1 cellular context compared by ENCODE assay signal in the genomic region with DNA sequence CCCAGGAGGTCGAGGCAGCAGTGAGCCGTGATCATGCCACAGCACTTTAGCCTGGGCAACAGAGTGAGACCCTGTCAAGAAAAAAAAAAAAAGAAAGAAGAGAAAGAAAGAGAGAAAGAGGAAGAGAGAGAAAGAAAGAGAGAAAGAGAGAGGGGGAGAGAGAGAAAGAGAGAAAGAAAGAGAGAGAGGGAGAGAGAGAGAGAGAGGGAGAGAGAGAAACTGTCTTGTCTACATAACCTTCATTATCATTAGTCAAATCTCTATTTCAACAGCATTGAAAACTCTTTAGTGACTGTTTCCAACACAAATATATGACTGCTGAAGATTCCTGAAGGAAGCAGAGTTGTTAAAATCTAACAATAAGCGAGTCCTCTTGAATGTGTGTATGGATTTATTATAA.
TF ChIP-seq lines count a peak whose summit lies in the region.

No MANE protein-coding gene starts in this region.

TF ChIP-seq in H1, 55 proteins besides CTCF, POLR2A, EP300 and RAD21 (continued from another document):
- TF ChIP-seq EGR1 (IDR thresholded peaks at IDR 0.05; ENCODE audit: borderline replicate concordance, low read depth, low read length) (no peak), RNF2 (IDR thresholded peaks at IDR 0.05; ENCODE audit: borderline replicate concordance, low read depth, low read length, missing control alignments, poor library complexity, severe bottlenecking) (no peak), E2F6 (IDR thresholded peaks at IDR 0.05) (no peak), TAF1 (IDR thresholded peaks at IDR 0.05; ENCODE audit: low read depth, low read length) (no peak), KDM1A (IDR thresholded peaks at IDR 0.05; ENCODE audit: borderline replicate concordance, low read length) (no peak), POLR2AphosphoS5 (IDR thresholded peaks at IDR 0.05; ENCODE audit: low read depth, low read length) (no peak), SUZ12 (IDR thresholded peaks at IDR 0.05; ENCODE audit: low read length) (no peak), SIN3A (conservative IDR thresholded peaks at IDR 0.05 in 1 of 2, IDR thresholded peaks at IDR 0.05 in 1 of 2; ENCODE audit: low read depth in 1 of 2, low read length in 2 of 2) (no peak), TEAD4 (IDR thresholded peaks at IDR 0.05; ENCODE audit: low read depth, low read length) (no peak)
- TF ChIP-seq, protein P1, sequence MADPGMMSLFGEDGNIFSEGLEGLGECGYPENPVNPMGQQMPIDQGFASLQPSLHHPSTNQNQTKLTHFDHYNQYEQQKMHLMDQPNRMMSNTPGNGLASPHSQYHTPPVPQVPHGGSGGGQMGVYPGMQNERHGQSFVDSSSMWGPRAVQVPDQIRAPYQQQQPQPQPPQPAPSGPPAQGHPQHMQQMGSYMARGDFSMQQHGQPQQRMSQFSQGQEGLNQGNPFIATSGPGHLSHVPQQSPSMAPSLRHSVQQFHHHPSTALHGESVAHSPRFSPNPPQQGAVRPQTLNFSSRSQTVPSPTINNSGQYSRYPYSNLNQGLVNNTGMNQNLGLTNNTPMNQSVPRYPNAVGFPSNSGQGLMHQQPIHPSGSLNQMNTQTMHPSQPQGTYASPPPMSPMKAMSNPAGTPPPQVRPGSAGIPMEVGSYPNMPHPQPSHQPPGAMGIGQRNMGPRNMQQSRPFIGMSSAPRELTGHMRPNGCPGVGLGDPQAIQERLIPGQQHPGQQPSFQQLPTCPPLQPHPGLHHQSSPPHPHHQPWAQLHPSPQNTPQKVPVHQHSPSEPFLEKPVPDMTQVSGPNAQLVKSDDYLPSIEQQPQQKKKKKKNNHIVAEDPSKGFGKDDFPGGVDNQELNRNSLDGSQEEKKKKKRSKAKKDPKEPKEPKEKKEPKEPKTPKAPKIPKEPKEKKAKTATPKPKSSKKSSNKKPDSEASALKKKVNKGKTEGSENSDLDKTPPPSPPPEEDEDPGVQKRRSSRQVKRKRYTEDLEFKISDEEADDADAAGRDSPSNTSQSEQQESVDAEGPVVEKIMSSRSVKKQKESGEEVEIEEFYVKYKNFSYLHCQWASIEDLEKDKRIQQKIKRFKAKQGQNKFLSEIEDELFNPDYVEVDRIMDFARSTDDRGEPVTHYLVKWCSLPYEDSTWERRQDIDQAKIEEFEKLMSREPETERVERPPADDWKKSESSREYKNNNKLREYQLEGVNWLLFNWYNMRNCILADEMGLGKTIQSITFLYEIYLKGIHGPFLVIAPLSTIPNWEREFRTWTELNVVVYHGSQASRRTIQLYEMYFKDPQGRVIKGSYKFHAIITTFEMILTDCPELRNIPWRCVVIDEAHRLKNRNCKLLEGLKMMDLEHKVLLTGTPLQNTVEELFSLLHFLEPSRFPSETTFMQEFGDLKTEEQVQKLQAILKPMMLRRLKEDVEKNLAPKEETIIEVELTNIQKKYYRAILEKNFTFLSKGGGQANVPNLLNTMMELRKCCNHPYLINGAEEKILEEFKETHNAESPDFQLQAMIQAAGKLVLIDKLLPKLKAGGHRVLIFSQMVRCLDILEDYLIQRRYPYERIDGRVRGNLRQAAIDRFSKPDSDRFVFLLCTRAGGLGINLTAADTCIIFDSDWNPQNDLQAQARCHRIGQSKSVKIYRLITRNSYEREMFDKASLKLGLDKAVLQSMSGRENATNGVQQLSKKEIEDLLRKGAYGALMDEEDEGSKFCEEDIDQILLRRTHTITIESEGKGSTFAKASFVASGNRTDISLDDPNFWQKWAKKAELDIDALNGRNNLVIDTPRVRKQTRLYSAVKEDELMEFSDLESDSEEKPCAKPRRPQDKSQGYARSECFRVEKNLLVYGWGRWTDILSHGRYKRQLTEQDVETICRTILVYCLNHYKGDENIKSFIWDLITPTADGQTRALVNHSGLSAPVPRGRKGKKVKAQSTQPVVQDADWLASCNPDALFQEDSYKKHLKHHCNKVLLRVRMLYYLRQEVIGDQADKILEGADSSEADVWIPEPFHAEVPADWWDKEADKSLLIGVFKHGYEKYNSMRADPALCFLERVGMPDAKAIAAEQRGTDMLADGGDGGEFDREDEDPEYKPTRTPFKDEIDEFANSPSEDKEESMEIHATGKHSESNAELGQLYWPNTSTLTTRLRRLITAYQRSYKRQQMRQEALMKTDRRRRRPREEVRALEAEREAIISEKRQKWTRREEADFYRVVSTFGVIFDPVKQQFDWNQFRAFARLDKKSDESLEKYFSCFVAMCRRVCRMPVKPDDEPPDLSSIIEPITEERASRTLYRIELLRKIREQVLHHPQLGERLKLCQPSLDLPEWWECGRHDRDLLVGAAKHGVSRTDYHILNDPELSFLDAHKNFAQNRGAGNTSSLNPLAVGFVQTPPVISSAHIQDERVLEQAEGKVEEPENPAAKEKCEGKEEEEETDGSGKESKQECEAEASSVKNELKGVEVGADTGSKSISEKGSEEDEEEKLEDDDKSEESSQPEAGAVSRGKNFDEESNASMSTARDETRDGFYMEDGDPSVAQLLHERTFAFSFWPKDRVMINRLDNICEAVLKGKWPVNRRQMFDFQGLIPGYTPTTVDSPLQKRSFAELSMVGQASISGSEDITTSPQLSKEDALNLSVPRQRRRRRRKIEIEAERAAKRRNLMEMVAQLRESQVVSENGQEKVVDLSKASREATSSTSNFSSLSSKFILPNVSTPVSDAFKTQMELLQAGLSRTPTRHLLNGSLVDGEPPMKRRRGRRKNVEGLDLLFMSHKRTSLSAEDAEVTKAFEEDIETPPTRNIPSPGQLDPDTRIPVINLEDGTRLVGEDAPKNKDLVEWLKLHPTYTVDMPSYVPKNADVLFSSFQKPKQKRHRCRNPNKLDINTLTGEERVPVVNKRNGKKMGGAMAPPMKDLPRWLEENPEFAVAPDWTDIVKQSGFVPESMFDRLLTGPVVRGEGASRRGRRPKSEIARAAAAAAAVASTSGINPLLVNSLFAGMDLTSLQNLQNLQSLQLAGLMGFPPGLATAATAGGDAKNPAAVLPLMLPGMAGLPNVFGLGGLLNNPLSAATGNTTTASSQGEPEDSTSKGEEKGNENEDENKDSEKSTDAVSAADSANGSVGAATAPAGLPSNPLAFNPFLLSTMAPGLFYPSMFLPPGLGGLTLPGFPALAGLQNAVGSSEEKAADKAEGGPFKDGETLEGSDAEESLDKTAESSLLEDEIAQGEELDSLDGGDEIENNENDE (IDR thresholded peaks at IDR 0.05; ENCODE audit: insufficient replicate concordance, low read length), result no peak
TF ChIP-seq in H1: peak in this region for 0.
